Comparison of ENCODE assay signal across 1 cellular context in the genomic region with DNA sequence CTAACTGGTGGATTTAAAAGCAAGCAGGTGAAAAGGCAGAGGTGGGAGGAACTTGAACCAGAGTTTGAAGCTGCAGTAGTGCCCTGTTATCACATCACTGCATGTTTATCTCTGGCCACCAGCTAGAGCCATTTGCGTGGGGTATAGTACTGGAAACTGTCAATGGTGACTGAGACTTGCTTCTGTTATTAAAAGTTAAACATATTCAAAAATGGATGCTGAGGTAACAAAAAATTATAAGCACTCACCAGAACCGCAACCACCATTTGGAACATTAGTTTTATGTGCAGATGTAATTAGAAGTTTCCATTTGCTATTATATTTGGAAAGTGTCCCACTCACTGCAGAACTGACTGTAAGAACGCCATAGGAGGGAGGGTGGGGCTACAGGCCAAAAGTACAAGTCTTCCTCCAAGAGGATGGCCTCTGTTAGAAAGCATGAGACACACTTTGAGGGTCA.
TF ChIP-seq lines count a peak whose summit lies in the region.

No MANE protein-coding gene starts in this region.

TF ChIP-seq in K562, 482 proteins besides CTCF, POLR2A, EP300 and RAD21 (continued from another document):
- TF ChIP-seq, protein P1, sequence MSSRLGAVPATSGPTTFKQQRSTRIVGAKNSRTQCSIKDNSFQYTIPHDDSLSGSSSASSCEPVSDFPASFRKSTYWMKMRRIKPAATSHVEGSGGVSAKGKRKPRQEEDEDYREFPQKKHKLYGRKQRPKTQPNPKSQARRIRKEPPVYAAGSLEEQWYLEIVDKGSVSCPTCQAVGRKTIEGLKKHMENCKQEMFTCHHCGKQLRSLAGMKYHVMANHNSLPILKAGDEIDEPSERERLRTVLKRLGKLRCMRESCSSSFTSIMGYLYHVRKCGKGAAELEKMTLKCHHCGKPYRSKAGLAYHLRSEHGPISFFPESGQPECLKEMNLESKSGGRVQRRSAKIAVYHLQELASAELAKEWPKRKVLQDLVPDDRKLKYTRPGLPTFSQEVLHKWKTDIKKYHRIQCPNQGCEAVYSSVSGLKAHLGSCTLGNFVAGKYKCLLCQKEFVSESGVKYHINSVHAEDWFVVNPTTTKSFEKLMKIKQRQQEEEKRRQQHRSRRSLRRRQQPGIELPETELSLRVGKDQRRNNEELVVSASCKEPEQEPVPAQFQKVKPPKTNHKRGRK (tag; IDR thresholded peaks at IDR 0.05), result no peak
- TF ChIP-seq RBM25 (IDR thresholded peaks at IDR 0.05; ENCODE audit: low read depth, low read length, severe bottlenecking) (no peak), NFIC (IDR thresholded peaks at IDR 0.05) (peak; percentile 85), ZNF12 (CRISPR knock-in tag; IDR thresholded peaks at IDR 0.05) (no peak), ASH1L (IDR thresholded peaks at IDR 0.05; ENCODE audit: borderline replicate concordance, low read depth, partially characterized antibody) (no peak), GATA2 (CRISPR knock-in tag; IDR thresholded peaks at IDR 0.05) (peak; percentile 88), MEF2A (IDR thresholded peaks at IDR 0.05; ENCODE audit: control insufficient read depth, low read depth, low read length) (peak; percentile 63), RBM34 (IDR thresholded peaks at IDR 0.05; ENCODE audit: borderline replicate concordance, insufficient read depth, low read length) (no peak), GABPB2 (CRISPR knock-in tag; conservative IDR thresholded peaks at IDR 0.05) (no peak), SRSF3 (IDR thresholded peaks at IDR 0.05; ENCODE audit: insufficient read depth, low read length) (no peak), CBX8 (IDR thresholded peaks at IDR 0.05; ENCODE audit: borderline replicate concordance, extremely low read depth, low read depth, low read length, poor library complexity, severe bottlenecking) (no peak), TEAD2 (tag; IDR thresholded peaks at IDR 0.05) (no peak), PURB (CRISPR knock-in tag; IDR thresholded peaks at IDR 0.05; ENCODE audit: low read depth) (no peak), NR2F6 (CRISPR knock-in tag; IDR thresholded peaks at IDR 0.05) (no peak), TBP (optimal IDR thresholded peaks at IDR 0.05; ENCODE audit: low read depth, low read length) (no peak), SMARCE1 (IDR thresholded peaks at IDR 0.05) (peak; percentile 94), NCOA2 (IDR thresholded peaks at IDR 0.05; ENCODE audit: partially characterized antibody in 2 of 2) (no peak), ZBTB8A (IDR thresholded peaks at IDR 0.05; ENCODE audit: partially characterized antibody) (no peak), PTTG1 (tag; IDR thresholded peaks at IDR 0.05; ENCODE audit: low read depth) (no peak), TCF3 (CRISPR knock-in tag; IDR thresholded peaks at IDR 0.05) (peak; percentile 96)
- TF ChIP-seq, protein P2, sequence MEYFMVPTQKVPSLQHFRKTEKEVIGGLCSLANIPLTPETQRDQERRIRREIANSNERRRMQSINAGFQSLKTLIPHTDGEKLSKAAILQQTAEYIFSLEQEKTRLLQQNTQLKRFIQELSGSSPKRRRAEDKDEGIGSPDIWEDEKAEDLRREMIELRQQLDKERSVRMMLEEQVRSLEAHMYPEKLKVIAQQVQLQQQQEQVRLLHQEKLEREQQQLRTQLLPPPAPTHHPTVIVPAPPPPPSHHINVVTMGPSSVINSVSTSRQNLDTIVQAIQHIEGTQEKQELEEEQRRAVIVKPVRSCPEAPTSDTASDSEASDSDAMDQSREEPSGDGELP (CRISPR knock-in tag; IDR thresholded peaks at IDR 0.05; ENCODE audit: borderline replicate concordance), result no peak
- TF ChIP-seq, protein P3, sequence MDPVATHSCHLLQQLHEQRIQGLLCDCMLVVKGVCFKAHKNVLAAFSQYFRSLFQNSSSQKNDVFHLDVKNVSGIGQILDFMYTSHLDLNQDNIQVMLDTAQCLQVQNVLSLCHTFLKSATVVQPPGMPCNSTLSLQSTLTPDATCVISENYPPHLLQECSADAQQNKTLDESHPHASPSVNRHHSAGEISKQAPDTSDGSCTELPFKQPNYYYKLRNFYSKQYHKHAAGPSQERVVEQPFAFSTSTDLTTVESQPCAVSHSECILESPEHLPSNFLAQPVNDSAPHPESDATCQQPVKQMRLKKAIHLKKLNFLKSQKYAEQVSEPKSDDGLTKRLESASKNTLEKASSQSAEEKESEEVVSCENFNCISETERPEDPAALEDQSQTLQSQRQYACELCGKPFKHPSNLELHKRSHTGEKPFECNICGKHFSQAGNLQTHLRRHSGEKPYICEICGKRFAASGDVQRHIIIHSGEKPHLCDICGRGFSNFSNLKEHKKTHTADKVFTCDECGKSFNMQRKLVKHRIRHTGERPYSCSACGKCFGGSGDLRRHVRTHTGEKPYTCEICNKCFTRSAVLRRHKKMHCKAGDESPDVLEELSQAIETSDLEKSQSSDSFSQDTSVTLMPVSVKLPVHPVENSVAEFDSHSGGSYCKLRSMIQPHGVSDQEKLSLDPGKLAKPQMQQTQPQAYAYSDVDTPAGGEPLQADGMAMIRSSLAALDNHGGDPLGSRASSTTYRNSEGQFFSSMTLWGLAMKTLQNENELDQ (CRISPR knock-in tag; IDR thresholded peaks at IDR 0.05; ENCODE audit: borderline replicate concordance), result no peak
- TF ChIP-seq, protein P4, sequence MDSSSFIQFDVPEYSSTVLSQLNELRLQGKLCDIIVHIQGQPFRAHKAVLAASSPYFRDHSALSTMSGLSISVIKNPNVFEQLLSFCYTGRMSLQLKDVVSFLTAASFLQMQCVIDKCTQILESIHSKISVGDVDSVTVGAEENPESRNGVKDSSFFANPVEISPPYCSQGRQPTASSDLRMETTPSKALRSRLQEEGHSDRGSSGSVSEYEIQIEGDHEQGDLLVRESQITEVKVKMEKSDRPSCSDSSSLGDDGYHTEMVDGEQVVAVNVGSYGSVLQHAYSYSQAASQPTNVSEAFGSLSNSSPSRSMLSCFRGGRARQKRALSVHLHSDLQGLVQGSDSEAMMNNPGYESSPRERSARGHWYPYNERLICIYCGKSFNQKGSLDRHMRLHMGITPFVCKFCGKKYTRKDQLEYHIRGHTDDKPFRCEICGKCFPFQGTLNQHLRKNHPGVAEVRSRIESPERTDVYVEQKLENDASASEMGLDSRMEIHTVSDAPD (CRISPR knock-in tag; IDR thresholded peaks at IDR 0.05), result no peak
- TF ChIP-seq, protein P5, sequence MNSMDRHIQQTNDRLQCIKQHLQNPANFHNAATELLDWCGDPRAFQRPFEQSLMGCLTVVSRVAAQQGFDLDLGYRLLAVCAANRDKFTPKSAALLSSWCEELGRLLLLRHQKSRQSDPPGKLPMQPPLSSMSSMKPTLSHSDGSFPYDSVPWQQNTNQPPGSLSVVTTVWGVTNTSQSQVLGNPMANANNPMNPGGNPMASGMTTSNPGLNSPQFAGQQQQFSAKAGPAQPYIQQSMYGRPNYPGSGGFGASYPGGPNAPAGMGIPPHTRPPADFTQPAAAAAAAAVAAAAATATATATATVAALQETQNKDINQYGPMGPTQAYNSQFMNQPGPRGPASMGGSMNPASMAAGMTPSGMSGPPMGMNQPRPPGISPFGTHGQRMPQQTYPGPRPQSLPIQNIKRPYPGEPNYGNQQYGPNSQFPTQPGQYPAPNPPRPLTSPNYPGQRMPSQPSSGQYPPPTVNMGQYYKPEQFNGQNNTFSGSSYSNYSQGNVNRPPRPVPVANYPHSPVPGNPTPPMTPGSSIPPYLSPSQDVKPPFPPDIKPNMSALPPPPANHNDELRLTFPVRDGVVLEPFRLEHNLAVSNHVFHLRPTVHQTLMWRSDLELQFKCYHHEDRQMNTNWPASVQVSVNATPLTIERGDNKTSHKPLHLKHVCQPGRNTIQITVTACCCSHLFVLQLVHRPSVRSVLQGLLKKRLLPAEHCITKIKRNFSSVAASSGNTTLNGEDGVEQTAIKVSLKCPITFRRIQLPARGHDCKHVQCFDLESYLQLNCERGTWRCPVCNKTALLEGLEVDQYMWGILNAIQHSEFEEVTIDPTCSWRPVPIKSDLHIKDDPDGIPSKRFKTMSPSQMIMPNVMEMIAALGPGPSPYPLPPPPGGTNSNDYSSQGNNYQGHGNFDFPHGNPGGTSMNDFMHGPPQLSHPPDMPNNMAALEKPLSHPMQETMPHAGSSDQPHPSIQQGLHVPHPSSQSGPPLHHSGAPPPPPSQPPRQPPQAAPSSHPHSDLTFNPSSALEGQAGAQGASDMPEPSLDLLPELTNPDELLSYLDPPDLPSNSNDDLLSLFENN (IDR thresholded peaks at IDR 0.05; ENCODE audit: low read depth in 2 of 2, low read length in 2 of 2), result peak in 1 of 2 experiments; percentile 87; a peak in 2 of 4 replicates
- TF ChIP-seq, protein P6, sequence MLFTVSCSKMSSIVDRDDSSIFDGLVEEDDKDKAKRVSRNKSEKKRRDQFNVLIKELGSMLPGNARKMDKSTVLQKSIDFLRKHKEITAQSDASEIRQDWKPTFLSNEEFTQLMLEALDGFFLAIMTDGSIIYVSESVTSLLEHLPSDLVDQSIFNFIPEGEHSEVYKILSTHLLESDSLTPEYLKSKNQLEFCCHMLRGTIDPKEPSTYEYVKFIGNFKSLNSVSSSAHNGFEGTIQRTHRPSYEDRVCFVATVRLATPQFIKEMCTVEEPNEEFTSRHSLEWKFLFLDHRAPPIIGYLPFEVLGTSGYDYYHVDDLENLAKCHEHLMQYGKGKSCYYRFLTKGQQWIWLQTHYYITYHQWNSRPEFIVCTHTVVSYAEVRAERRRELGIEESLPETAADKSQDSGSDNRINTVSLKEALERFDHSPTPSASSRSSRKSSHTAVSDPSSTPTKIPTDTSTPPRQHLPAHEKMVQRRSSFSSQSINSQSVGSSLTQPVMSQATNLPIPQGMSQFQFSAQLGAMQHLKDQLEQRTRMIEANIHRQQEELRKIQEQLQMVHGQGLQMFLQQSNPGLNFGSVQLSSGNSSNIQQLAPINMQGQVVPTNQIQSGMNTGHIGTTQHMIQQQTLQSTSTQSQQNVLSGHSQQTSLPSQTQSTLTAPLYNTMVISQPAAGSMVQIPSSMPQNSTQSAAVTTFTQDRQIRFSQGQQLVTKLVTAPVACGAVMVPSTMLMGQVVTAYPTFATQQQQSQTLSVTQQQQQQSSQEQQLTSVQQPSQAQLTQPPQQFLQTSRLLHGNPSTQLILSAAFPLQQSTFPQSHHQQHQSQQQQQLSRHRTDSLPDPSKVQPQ (CRISPR knock-in tag; IDR thresholded peaks at IDR 0.05; ENCODE audit: borderline replicate concordance), result no peak
- TF ChIP-seq, protein P7, sequence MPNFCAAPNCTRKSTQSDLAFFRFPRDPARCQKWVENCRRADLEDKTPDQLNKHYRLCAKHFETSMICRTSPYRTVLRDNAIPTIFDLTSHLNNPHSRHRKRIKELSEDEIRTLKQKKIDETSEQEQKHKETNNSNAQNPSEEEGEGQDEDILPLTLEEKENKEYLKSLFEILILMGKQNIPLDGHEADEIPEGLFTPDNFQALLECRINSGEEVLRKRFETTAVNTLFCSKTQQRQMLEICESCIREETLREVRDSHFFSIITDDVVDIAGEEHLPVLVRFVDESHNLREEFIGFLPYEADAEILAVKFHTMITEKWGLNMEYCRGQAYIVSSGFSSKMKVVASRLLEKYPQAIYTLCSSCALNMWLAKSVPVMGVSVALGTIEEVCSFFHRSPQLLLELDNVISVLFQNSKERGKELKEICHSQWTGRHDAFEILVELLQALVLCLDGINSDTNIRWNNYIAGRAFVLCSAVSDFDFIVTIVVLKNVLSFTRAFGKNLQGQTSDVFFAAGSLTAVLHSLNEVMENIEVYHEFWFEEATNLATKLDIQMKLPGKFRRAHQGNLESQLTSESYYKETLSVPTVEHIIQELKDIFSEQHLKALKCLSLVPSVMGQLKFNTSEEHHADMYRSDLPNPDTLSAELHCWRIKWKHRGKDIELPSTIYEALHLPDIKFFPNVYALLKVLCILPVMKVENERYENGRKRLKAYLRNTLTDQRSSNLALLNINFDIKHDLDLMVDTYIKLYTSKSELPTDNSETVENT (CRISPR knock-in tag; IDR thresholded peaks at IDR 0.05), result no peak
